14 cellular contexts compared by ENCODE assay signal in genomic region chr3:42068303-42069088, GRCh38. TPM values are rescaled to one million over a fixed set of nuclear protein-coding genes. Genes with fewer than 3 reads are reported as not detected.
DNase-seq lines count a peak whose midpoint lies in the region; ATAC-seq, FAIRE-seq and TF ChIP-seq lines count a peak whose summit lies in the region.
"Had no signal": no experiment of that assay in that cellular context is flagged by ENCODE, and none has a peak within 500 bp of the region (broad histone marks: within the 10 kb centered on the region; RNA-seq: fewer than 3 reads in every experiment).

No MANE protein-coding gene starts in this region.

- no peak for ATAC-seq in HepG2
- no peak for ATAC-seq in right lobe of liver

- H3K27me3 Mint-ChIP-seq in endothelial cell (ENCODE audit: unreplicated experiment) = no peaks in the 10 kb centered on the region
- no peaks in the 10 kb centered on the region for H3K27me3 Mint-ChIP-seq in osteocyte (ENCODE audit: unreplicated experiment)
- H3K27me3 Mint-ChIP-seq in activated CD4-positive, alpha-beta T cell treated with anti-CD3 and anti-CD28 coated beads, Interleukin-2, amount 10 ng/mL, durations not matched to agents 24 days and 14 days = no peaks in the 10 kb centered on the region
- H3K27me3 Mint-ChIP-seq: activated naive CD8-positive, alpha-beta T cell treated with anti-CD3 and anti-CD28 coated beads for 36 hours had no signal

- H3K4me1 Mint-ChIP-seq in endothelial cell (ENCODE audit: unreplicated experiment) (peaks cover 39% of the 10 kb centered on the region), osteocyte (ENCODE audit: unreplicated experiment) (peaks cover 65% of the 10 kb centered on the region)
- H3K4me1 Mint-ChIP-seq in activated CD4-positive, alpha-beta T cell treated with anti-CD3 and anti-CD28 coated beads, Interleukin-2, amount 10 ng/mL, durations not matched to agents 24 days and 14 days = peaks cover 3% of the 10 kb centered on the region

- no peaks in the 10 kb centered on the region; the same call in 1 of the 2 replicates for H4K20me1 ChIP-seq in HepG2 (ENCODE audit: insufficient read depth, low read length)

- no peaks in the 10 kb centered on the region for H3K9me3 Mint-ChIP-seq in endothelial cell (ENCODE audit: unreplicated experiment)
- H3K9me3 Mint-ChIP-seq in osteocyte (ENCODE audit: unreplicated experiment) = no peaks in the 10 kb centered on the region
- H3K9me3 Mint-ChIP-seq in activated CD4-positive, alpha-beta T cell treated with anti-CD3 and anti-CD28 coated beads, Interleukin-2, amount 10 ng/mL, durations not matched to agents 24 days and 14 days = no peaks in the 10 kb centered on the region
- H3K9me3 Mint-ChIP-seq: activated naive CD8-positive, alpha-beta T cell treated with anti-CD3 and anti-CD28 coated beads for 36 hours had no signal

- CTCF ChIA-PET in HepG2 (lab: Yijun Ruan, JAX; ENCODE audit: low intra/inter-chr PET ratio, low total read pairs) = no interaction called here

- 93% methylated on average over 7 of the region's 7 CpGs for WGBS in HepG2 (ENCODE audit: low lambda C conversion rate)
- 88% methylated on average over 6 of the region's 7 CpGs for WGBS in right lobe of liver (ENCODE audit: insufficient coverage, low coverage, low lambda C conversion rate, missing lambda C conversion rate)
- 89 to 92% (median 90%) methylated on average over 7 of the region's 7 CpGs for WGBS in ovary, 3 donors

- no peak for TF ChIP-seq EP300 in HepG2 (IDR thresholded peaks at IDR 0.05; ENCODE audit: low read depth in 2 of 2, low read length in 2 of 2)
- no peak for TF ChIP-seq EP300 in HepG2 (CRISPR knock-in tag; IDR thresholded peaks at IDR 0.05; ENCODE audit: borderline replicate concordance)
- TF ChIP-seq EP300 in ovary (IDR thresholded peaks at IDR 0.05) = no peak

- no peak for TF ChIP-seq CTCF in HepG2 (CRISPR knock-in tag; IDR thresholded peaks at IDR 0.05)
- TF ChIP-seq CTCF in right lobe of liver (IDR thresholded peaks at IDR 0.05) = no peak
- TF ChIP-seq CTCF in endothelial cell (IDR thresholded peaks at IDR 0.05; ENCODE audit: unreplicated experiment) = no peak
- TF ChIP-seq CTCF in osteocyte (IDR thresholded peaks at IDR 0.05) = no peak
- no peak for TF ChIP-seq CTCF in ovary (IDR thresholded peaks at IDR 0.05)

- H3K27me3 ChIP-seq in HepG2 (ENCODE audit: control insufficient read depth in 1 of 2, insufficient read depth in 2 of 2, low read length in 2 of 2) (no peaks in the 10 kb centered on the region), right lobe of liver (no peaks in the 10 kb centered on the region), ovary (no peaks in the 10 kb centered on the region)

- intact Hi-C loops in HepG2 (cut with micrococcal nuclease; ENCODE audit: unreplicated experiment) = loop anchor here (5.0 kb wide), 1 partner anchor 36 kb away; no protein-coding TSS in a partner anchor
- intact Hi-C loops in right lobe of liver (cut with DNase I) = no loop called here
- intact Hi-C loops in ovary (cut with DNase I) = no loop called here
- intact Hi-C loops in activated CD4-positive, alpha-beta T cell treated with anti-CD3 and anti-CD28 coated beads, Interleukin-2, amount 10 ng/mL, durations not matched to agents 24 days and 14 days (cut with micrococcal nuclease) = no loop called here
- intact Hi-C loops in posterior vena cava (cut with DNase I) = no loop called here

- H3K9ac ChIP-seq in HepG2 (ENCODE audit: insufficient read depth, low read depth, low read length) = no peak overlapping the region

- FAIRE-seq in HepG2 (lab: Jason Lieb, UNC) = no peak

- H3K79me2 ChIP-seq in HepG2 (ENCODE audit: insufficient read depth, low read length) = peaks cover 48% of the 10 kb centered on the region

- POLR2A ChIA-PET in HepG2 (lab: Yijun Ruan, JAX) = no interaction called here

- TF ChIP-seq POLR2A in HepG2 (IDR thresholded peaks at IDR 0.05; ENCODE audit: insufficient read depth in 1 of 2, low read depth in 2 of 2, low read length in 2 of 2) (no peak), right lobe of liver (IDR thresholded peaks at IDR 0.05) (no peak), ovary (IDR thresholded peaks at IDR 0.05) (no peak)

- no peak for DNase-seq in HepG2 (ENCODE audit: low spot score)
- no peak for DNase-seq in right lobe of liver
- no peak for DNase-seq in endothelial cell (ENCODE audit: low spot score)
- no peak for DNase-seq in osteocyte (ENCODE audit: extremely low spot score, unreplicated experiment)
- no peak for DNase-seq in globus pallidus (ENCODE audit: low spot score)
- no peak for DNase-seq in ovary
- DNase-seq in activated CD4-positive, alpha-beta T cell treated with anti-CD3 and anti-CD28 coated beads, Interleukin-2, amount 10 ng/mL, durations not matched to agents 24 days and 14 days = no peak
- DNase-seq in posterior vena cava (ENCODE audit: low spot score) = no peak
- DNase-seq: activated CD8-positive, alpha-beta memory T cell treated with anti-CD3 and anti-CD28 coated beads, Interleukin-2, amount 50 U/mL, for 4 hours; activated naive CD8-positive, alpha-beta T cell treated with anti-CD3 and anti-CD28 coated beads for 36 hours; DMS53; NCI-H1417; NCI-H526; SIG-M5 had no signal

- no TSS peak for BruUV-seq in HepG2 (replicated peaks; lab: Mats Ljungman, UMichigan)

- H3K4me3 Mint-ChIP-seq in endothelial cell (ENCODE audit: unreplicated experiment) = no peak overlapping the region
- no peak overlapping the region for H3K4me3 Mint-ChIP-seq in osteocyte (ENCODE audit: unreplicated experiment)
- no peak overlapping the region for H3K4me3 Mint-ChIP-seq in activated CD4-positive, alpha-beta T cell treated with anti-CD3 and anti-CD28 coated beads, Interleukin-2, amount 10 ng/mL, durations not matched to agents 24 days and 14 days
- H3K4me3 Mint-ChIP-seq: activated naive CD8-positive, alpha-beta T cell treated with anti-CD3 and anti-CD28 coated beads for 36 hours had no signal

- H3K4me3 ChIP-seq in HepG2 (replicated peaks in 1 of 3; ENCODE audit: insufficient read depth in 1 of 3, low read depth in 2 of 3, low read length in 3 of 3) (no peak overlapping the region), right lobe of liver (no peak overlapping the region), ovary (no peak overlapping the region)

- in situ Hi-C loops in HepG2 (cut with HindIII; ENCODE audit: extremely low pct_ligation_motif_present, low pct_unique_long_range_greater_than_20kb) = no loop called here

- no peak overlapping the region for H3K4me2 ChIP-seq in HepG2 (ENCODE audit: low read depth, low read length)

- no peak overlapping the region for H3K27ac ChIP-seq in HepG2 (ENCODE audit: extremely low read length, insufficient read depth, low read length)
- H3K27ac ChIP-seq in right lobe of liver = no peak overlapping the region
- no peak overlapping the region for H3K27ac ChIP-seq in ovary

- H3K36me3 ChIP-seq in HepG2 (replicated peaks in 1 of 2; ENCODE audit: control insufficient read depth in 1 of 2, insufficient read depth in 2 of 2, low read length in 2 of 2) = no peaks in the 10 kb centered on the region; a peak in 2 of 5 replicates
- no peaks in the 10 kb centered on the region for H3K36me3 ChIP-seq in right lobe of liver
- no peaks in the 10 kb centered on the region for H3K36me3 ChIP-seq in ovary

- H3K4me1 ChIP-seq in HepG2 (ENCODE audit: insufficient read depth, low read length) (peaks cover 70% of the 10 kb centered on the region), right lobe of liver (peaks cover 0 to 30% (median 13%) of the 10 kb centered on the region in 4 donors), ovary (ENCODE audit: insufficient read depth) (peaks cover 16% of the 10 kb centered on the region)

- no peak overlapping the region for H2AFZ ChIP-seq in HepG2 (ENCODE audit: low read length)

- TF ChIP-seq RAD21 in HepG2 (CRISPR knock-in tag; IDR thresholded peaks at IDR 0.05) = no peak

- H3K27ac Mint-ChIP-seq in endothelial cell (ENCODE audit: unreplicated experiment) (peak overlapping the region; percentile 42), osteocyte (ENCODE audit: unreplicated experiment) (peak overlapping the region; percentile 99)
- no peak overlapping the region for H3K27ac Mint-ChIP-seq in activated CD4-positive, alpha-beta T cell treated with anti-CD3 and anti-CD28 coated beads, Interleukin-2, amount 10 ng/mL, durations not matched to agents 24 days and 14 days
- H3K27ac Mint-ChIP-seq: activated naive CD8-positive, alpha-beta T cell treated with anti-CD3 and anti-CD28 coated beads for 36 hours had no signal

- H3K9me3 ChIP-seq in HepG2 (ENCODE audit: low read length) (no peaks in the 10 kb centered on the region), right lobe of liver (no peaks in the 10 kb centered on the region), ovary (no peaks in the 10 kb centered on the region)

- no peaks in the 10 kb centered on the region for H3K36me3 Mint-ChIP-seq in endothelial cell (ENCODE audit: low read depth, unreplicated experiment)
- no peaks in the 10 kb centered on the region for H3K36me3 Mint-ChIP-seq in osteocyte (ENCODE audit: unreplicated experiment)
- H3K36me3 Mint-ChIP-seq in activated CD4-positive, alpha-beta T cell treated with anti-CD3 and anti-CD28 coated beads, Interleukin-2, amount 10 ng/mL, durations not matched to agents 24 days and 14 days (ENCODE audit: low read depth) = no peaks in the 10 kb centered on the region
- H3K36me3 Mint-ChIP-seq: activated naive CD8-positive, alpha-beta T cell treated with anti-CD3 and anti-CD28 coated beads for 36 hours had no signal

RNA-seq across cellular contexts. Expression of gene TRAK1, which starts 22.7 kb away (rescaled TPM):
- total RNA-seq in HepG2 (2016; rRNA removed; fragmentation: Illumina TruSeq; extraction: Trizol) (20.5 and 22.8 TPM in 2 replicates), right lobe of liver (10 to 100 TPM in 5 of 6 experiments, 1 to 10 TPM in 1; 9.5 to 16.4 (median 12.2) TPM), endothelial cell (ENCODE audit: unreplicated experiment) (48.2 TPM), osteocyte (30.7 and 35.7 TPM in 2 replicates), ovary (10 to 100 TPM; 11.7 to 17.7 (median 14.9) TPM), posterior vena cava (10 to 100 TPM; 29.4 to 39.2 TPM)
- total RNA-seq in HepG2 (2016; cell fraction: cytosol; rRNA removed; fragmentation: Illumina TruSeq; extraction: Trizol; ENCODE audit: low read depth) = 7.0 and 7.4 TPM in 2 replicates
- 18.0 and 21.4 TPM in 2 replicates for total RNA-seq in HepG2 (2016; cell fraction: insoluble cytoplasmic fraction; rRNA removed; fragmentation: Illumina TruSeq; extraction: Trizol)
- total RNA-seq in HepG2 (2016; cell fraction: membrane; rRNA removed; fragmentation: Illumina TruSeq; extraction: Trizol) = 20.7 and 21.5 TPM in 2 replicates
- total RNA-seq in HepG2 (2016; cell fraction: nucleus; rRNA removed; fragmentation: Illumina TruSeq; extraction: Trizol) = 26.3 and 30.0 TPM in 2 replicates
- polyA plus RNA-seq in HepG2 (2011; rRNA removed) (40.8 and 46.6 TPM in 2 replicates), ovary (10 to 100 TPM in 1 of 2 donors, 1 to 10 TPM in 1; 7.1 to 16.1 TPM)
- 29.8 and 35.8 TPM in 2 replicates for polyA plus RNA-seq in HepG2 (2011; cell fraction: cytosol; rRNA removed)
- 63.9 and 75.8 TPM in 2 replicates for polyA plus RNA-seq in HepG2 (2011; cell fraction: nucleus; rRNA removed)
- 21.6 and 24.2 TPM in 2 replicates for polyA plus RNA-seq in HepG2 (2012)
- 3.6 and 5.4 TPM in 2 replicates for polyA plus RNA-seq in HepG2 (2016; cell fraction: cytosol; fragmentation: Illumina TruSeq; extraction: Trizol; ENCODE audit: low read depth)
- 16.6 and 20.2 TPM in 2 replicates for polyA plus RNA-seq in HepG2 (2016; cell fraction: insoluble cytoplasmic fraction; fragmentation: Illumina TruSeq; extraction: Trizol; ENCODE audit: low read depth)
- 11.6 and 12.7 TPM in 2 replicates for polyA plus RNA-seq in HepG2 (2016; cell fraction: membrane; fragmentation: Illumina TruSeq; extraction: Trizol; ENCODE audit: low read depth)
- 39.7 and 45.7 TPM in 2 replicates for polyA plus RNA-seq in HepG2 (2016; cell fraction: nucleus; fragmentation: Illumina TruSeq; extraction: Trizol; ENCODE audit: insufficient read depth, low read depth)
- 22.1 and 65.6 TPM in 2 replicates for polyA minus RNA-seq in HepG2 (2011; rRNA and poly(A)+ RNA removed; ENCODE audit: low replicate concordance)
- 39.4 and 40.2 TPM in 2 replicates for polyA minus RNA-seq in HepG2 (2011; cell fraction: cytosol; rRNA and poly(A)+ RNA removed)
- 71.6 and 79.1 TPM in 2 replicates for polyA minus RNA-seq in HepG2 (2011; cell fraction: nucleus; rRNA and poly(A)+ RNA removed)
- 35.4 and 35.9 TPM in 2 replicates for total RNA-seq in activated CD4-positive, alpha-beta T cell treated with anti-CD3 and anti-CD28 coated beads, Interleukin-2, amount 10 ng/mL, durations not matched to agents 24 days and 14 days
